ENCODE assay signal across 26 cellular contexts in genomic region chr20:61844621-61845020, GRCh38.
"Had no signal": no experiment of that assay in that cellular context is flagged by ENCODE, and none has a peak within 500 bp of the region (broad histone marks: within the 10 kb centered on the region; RNA-seq: fewer than 3 reads in every experiment).

No MANE protein-coding gene starts in this region.

- H3K4me1 ChIP-seq: SJSA1 had no signal

- H3K9ac ChIP-seq: SK-N-SH had no signal

- H3K36me3 Mint-ChIP-seq: activated naive CD4-positive, alpha-beta T cell treated with anti-CD3 and anti-CD28 coated beads, Interleukin-2, amount 50 U/mL, for 72 hours had no signal

- H3K27ac Mint-ChIP-seq: activated CD4-positive, alpha-beta T cell treated with anti-CD3 and anti-CD28 coated beads, Interleukin-2, amount 10 ng/mL, durations not matched to agents 24 days and 14 days; activated CD8-positive, alpha-beta T cell treated with anti-CD3 and anti-CD28 coated beads, Interleukin-2, amount 10 ng/mL, durations not matched to agents 7 days and 5 days; activated naive CD4-positive, alpha-beta T cell treated with anti-CD3 and anti-CD28 coated beads for 36 hours; activated naive CD4-positive, alpha-beta T cell treated with anti-CD3 and anti-CD28 coated beads, Interleukin-2, amount 50 U/mL, for 72 hours; activated T-helper 1 cell treated with anti-CD3 and anti-CD28 coated beads, Interleukin-12 subunit alpha, Interleukin-12 subunit beta, Interleukin-2, Interleukin-4 antibody, amounts not matched to agents 30 ng/mL and 10 ng/mL and 1 ng/mL, durations not matched to agents 14 hours and 24 hours and 36 hours; T-helper 1 cell treated with Interleukin-12 subunit alpha and Interleukin-12 subunit beta and Interleukin-4 antibody, amounts not matched to agents 30 μg/mL and 1 μg/mL, for 36 hours; T-helper 2 cell treated with Interferon-gamma antibody and Interleukin-4, amounts not matched to agents 5 μg/mL and 100 μg/mL, for 36 hours had no signal

- DNase-seq: activated CD4-positive, alpha-beta T cell treated with anti-CD3 and anti-CD28 coated beads, Interleukin-2, amount 10 ng/mL, durations not matched to agents 24 days and 14 days; activated CD4-positive, alpha-beta T cell treated with anti-CD3 and anti-CD28 coated beads, Interleukin-2, amount 50 U/mL, for 4 hours; activated CD8-positive, alpha-beta T cell treated with anti-CD3 and anti-CD28 coated beads, Interleukin-2, amount 10 ng/mL, durations not matched to agents 7 days and 5 days; activated gamma-delta T cell treated with Interleukin-2 at 50 U/mL for 16 hours; activated naive CD4-positive, alpha-beta T cell treated with anti-CD3 and anti-CD28 coated beads for 36 hours; activated T-cell treated with anti-CD3 and anti-CD28 coated beads for 4 hours; activated T-cell treated with anti-CD3 and anti-CD28 coated beads, Interleukin-2, amount 50 U/mL, for 4 hours; brain microvascular endothelial cell; KG1; MM.1S; MV-4-11; NCI-H1092; NCI-H1436 treated with DMSO at 0.1 percent for 48 hours; NCI-H1694 treated with DMSO at 0.1 percent for 48 hours; NCI-H2029; NCI-H345; NCI-H524 treated with DMSO at 0.1 percent for 48 hours; SHP77 treated with DMSO at 0.1 percent for 48 hours; SK-N-SH had no signal

- H3K4me2 ChIP-seq: SK-N-SH had no signal

- H3K27me3 Mint-ChIP-seq: activated CD4-positive, alpha-beta T cell treated with anti-CD3 and anti-CD28 coated beads, Interleukin-2, amount 10 ng/mL, durations not matched to agents 24 days and 14 days had no signal

- H3K4me1 Mint-ChIP-seq: activated CD4-positive, alpha-beta T cell treated with anti-CD3 and anti-CD28 coated beads, Interleukin-2, amount 10 ng/mL, durations not matched to agents 24 days and 14 days had no signal

- H3K27ac ChIP-seq: brain microvascular endothelial cell, SJSA1 had no signal

- H3K4me3 Mint-ChIP-seq: activated CD4-positive, alpha-beta T cell treated with anti-CD3 and anti-CD28 coated beads, Interleukin-2, amount 10 ng/mL, durations not matched to agents 24 days and 14 days; activated CD8-positive, alpha-beta T cell treated with anti-CD3 and anti-CD28 coated beads, Interleukin-2, amount 10 ng/mL, durations not matched to agents 7 days and 5 days; activated naive CD4-positive, alpha-beta T cell treated with anti-CD3 and anti-CD28 coated beads for 36 hours; activated T-cell treated with anti-CD3 and anti-CD28 coated beads, Interleukin-2, amount 50 U/mL, for 4 hours; activated T-helper 1 cell treated with anti-CD3 and anti-CD28 coated beads, Interleukin-12 subunit alpha, Interleukin-12 subunit beta, Interleukin-2, Interleukin-4 antibody, amounts not matched to agents 30 ng/mL and 10 ng/mL and 1 ng/mL, durations not matched to agents 14 hours and 24 hours and 36 hours; T-helper 1 cell treated with Interleukin-12 subunit alpha and Interleukin-12 subunit beta and Interleukin-4 antibody, amounts not matched to agents 30 μg/mL and 1 μg/mL, for 36 hours; T-helper 2 cell treated with Interferon-gamma antibody and Interleukin-4, amounts not matched to agents 5 μg/mL and 100 μg/mL, for 36 hours had no signal

- H3K4me3 ChIP-seq: SJSA1 had no signal

- H3K9me3 Mint-ChIP-seq: activated CD4-positive, alpha-beta T cell treated with anti-CD3 and anti-CD28 coated beads, Interleukin-2, amount 10 ng/mL, durations not matched to agents 24 days and 14 days; activated naive CD4-positive, alpha-beta T cell treated with anti-CD3 and anti-CD28 coated beads, Interleukin-2, amount 50 U/mL, for 72 hours; activated T-cell treated with anti-CD3 and anti-CD28 coated beads, Interleukin-2, amount 50 U/mL, for 4 hours; activated T-helper 1 cell treated with anti-CD3 and anti-CD28 coated beads, Interleukin-12 subunit alpha, Interleukin-12 subunit beta, Interleukin-2, Interleukin-4 antibody, amounts not matched to agents 30 ng/mL and 10 ng/mL and 1 ng/mL, durations not matched to agents 14 hours and 24 hours and 36 hours; T-helper 1 cell treated with Interleukin-12 subunit alpha and Interleukin-12 subunit beta and Interleukin-4 antibody, amounts not matched to agents 30 μg/mL and 1 μg/mL, for 36 hours; T-helper 2 cell treated with Interferon-gamma antibody and Interleukin-4, amounts not matched to agents 5 μg/mL and 100 μg/mL, for 36 hours had no signal

- H3K27me3 ChIP-seq: brain microvascular endothelial cell had no signal

- H3K36me3 ChIP-seq: brain microvascular endothelial cell, SJSA1 had no signal

- FAIRE-seq: TTC549 had no signal

- H3K9me3 ChIP-seq: SJSA1, SK-N-SH had no signal

- ATAC-seq: activated CD8-positive, alpha-beta T cell treated with anti-CD3 and anti-CD28 coated beads, Interleukin-2, amount 10 ng/mL, durations not matched to agents 7 days and 5 days; activated naive CD4-positive, alpha-beta T cell treated with anti-CD3 and anti-CD28 coated beads, Interleukin-2, amount 50 U/mL, for 72 hours; activated T-cell treated with anti-CD3 and anti-CD28 coated beads, Interleukin-2, amount 50 U/mL, for 4 hours; Panc1 had no signal
